In the genomic region with DNA sequence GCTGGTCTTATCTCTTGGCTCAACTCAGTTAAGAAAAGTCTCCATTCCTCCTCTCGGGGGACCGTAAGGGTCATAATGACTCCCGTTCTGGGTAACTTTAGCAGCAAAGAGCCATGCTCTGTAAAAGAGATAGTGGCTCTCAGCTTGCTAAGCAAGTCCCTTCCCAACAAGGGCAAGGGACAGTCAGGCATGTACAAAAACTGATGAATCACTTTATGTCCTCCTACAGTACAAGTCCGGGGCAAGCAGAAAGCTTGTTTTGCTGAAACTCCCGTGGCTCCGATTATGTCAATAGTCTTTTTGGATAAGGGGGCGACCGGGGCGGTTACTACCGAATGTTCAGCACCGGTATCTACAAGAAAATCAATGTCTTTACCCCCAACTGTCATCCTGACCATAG, we compare ENCODE assay signal across 5 cellular contexts.
DNase-seq lines count a peak whose midpoint lies in the region; ATAC-seq, FAIRE-seq and TF ChIP-seq lines count a peak whose summit lies in the region.
"Not testable (repeated sequence)": the region's sequence is repeated elsewhere in the genome, so short reads cannot be mapped to it uniquely, and the experiment has no call there.

No MANE protein-coding gene starts in this region.

- H3K9me3 ChIP-seq in adrenal gland (replicated peaks in 1 of 3); body of pancreas; kidney (ENCODE audit: control insufficient read depth in 1 of 2, low read length in 2 of 2); parathyroid adenoma (ENCODE audit: control insufficient read depth, low read length); thyroid gland: not testable (repeated sequence)

- not testable (repeated sequence) for ATAC-seq in body of pancreas

- intact Hi-C loops in adrenal gland (cut with DNase I); body of pancreas (cut with DNase I); kidney (cut with DNase I); thyroid gland (cut with DNase I): not testable (repeated sequence)

- not testable (repeated sequence) for TF ChIP-seq CTCF in adrenal gland (IDR thresholded peaks at IDR 0.05); body of pancreas (IDR thresholded peaks at IDR 0.05); kidney (IDR thresholded peaks at IDR 0.05; ENCODE audit: borderline replicate concordance, extremely low read depth, insufficient read depth); parathyroid adenoma (IDR thresholded peaks at IDR 0.05); thyroid gland (IDR thresholded peaks at IDR 0.05)

- not testable (repeated sequence) for TF ChIP-seq POLR2A in adrenal gland (IDR thresholded peaks at IDR 0.05); body of pancreas (IDR thresholded peaks at IDR 0.05); thyroid gland (IDR thresholded peaks at IDR 0.05)

- not testable (repeated sequence) for H3K27me3 ChIP-seq in adrenal gland; body of pancreas; parathyroid adenoma (ENCODE audit: control insufficient read depth, insufficient read depth, low read length); thyroid gland

- not testable (repeated sequence) for H3K36me3 ChIP-seq in adrenal gland (replicated peaks in 1 of 2); body of pancreas (replicated peaks in 1 of 2; ENCODE audit: insufficient read depth in 1 of 2, low read depth in 2 of 2); kidney (ENCODE audit: control insufficient read depth in 1 of 2, insufficient read depth in 2 of 2, low read length in 2 of 2); parathyroid adenoma (ENCODE audit: control insufficient read depth, insufficient read depth, low read length); thyroid gland

- DNase-seq in adrenal gland: peak in 1 of 7 donors; percentile 17
- not testable (repeated sequence) for DNase-seq in body of pancreas, thyroid gland
- DNase-seq in kidney: peak; percentile 23

- 43 to 69% (median 52%) methylated on average over 11 of the region's 11 CpGs for WGBS in adrenal gland, 4 donors
- WGBS in body of pancreas, 2 donors: 27 to 37% methylated on average over 11 of the region's 11 CpGs
- 36 to 39% methylated on average over 11 of the region's 11 CpGs for WGBS in thyroid gland, 2 donors

- H2AFZ ChIP-seq in parathyroid adenoma: peak overlapping the region; percentile 92

- H3K9ac ChIP-seq in kidney (ENCODE audit: low read length in 2 of 2); parathyroid adenoma: not testable (repeated sequence)

- H3K4me1 ChIP-seq in adrenal gland (replicated peaks in 1 of 2) (peaks cover 27 to 39% of the 10 kb centered on the region in 2 donors), body of pancreas (peaks cover 70% of the 10 kb centered on the region), parathyroid adenoma (peaks cover 35% of the 10 kb centered on the region), thyroid gland (peaks cover 27 to 35% of the 10 kb centered on the region in 2 donors)
- not testable (repeated sequence) for H3K4me1 ChIP-seq in kidney (ENCODE audit: control insufficient read depth in 1 of 2, insufficient read depth in 1 of 2, low read depth in 1 of 2, low read length in 2 of 2)

- H3K4me3 ChIP-seq in adrenal gland; body of pancreas; kidney (ENCODE audit: low read length in 2 of 2); parathyroid adenoma (ENCODE audit: low read depth, low read length); thyroid gland (replicated peaks in 1 of 3): not testable (repeated sequence)

- not testable (repeated sequence) for FAIRE-seq in kidney (lab: Jason Lieb, UNC)

- H3K4me2 ChIP-seq in parathyroid adenoma (ENCODE audit: low read length): not testable (repeated sequence)

- H3K79me2 ChIP-seq in parathyroid adenoma: not testable (repeated sequence)

- H3K27ac ChIP-seq in adrenal gland (peak overlapping the region in 3 of 5 donors; percentile 39 to 71 (median 71)), body of pancreas (peak overlapping the region; percentile 96 to 100 (median 98)), parathyroid adenoma (peak overlapping the region; percentile 99), thyroid gland (peak overlapping the region; percentile 52 to 95 (median 95))
- not testable (repeated sequence) for H3K27ac ChIP-seq in kidney (ENCODE audit: low read depth in 2 of 2, low read length in 2 of 2)
